In genomic region chr3:74768010-74768409, GRCh38 we compare ENCODE assay signal across 23 cellular contexts.
DNase-seq lines count a peak whose midpoint lies in the region; ATAC-seq, FAIRE-seq and TF ChIP-seq lines count a peak whose summit lies in the region.
"Had no signal": no experiment of that assay in that cellular context is flagged by ENCODE, and none has a peak within 500 bp of the region (broad histone marks: within the 10 kb centered on the region; RNA-seq: fewer than 3 reads in every experiment).

No MANE protein-coding gene starts in this region.

- no peak overlapping the region for H3K4me2 ChIP-seq in K562 (ENCODE audit: insufficient read depth, low read length)
- H3K4me2 ChIP-seq: BLaER1 had no signal

- in situ Hi-C loops in K562 (cut with MboI), result no loop called here

- no peak for TF ChIP-seq POLR2A in K562 (conservative IDR thresholded peaks at IDR 0.05)
- TF ChIP-seq POLR2A in uterus (IDR thresholded peaks at IDR 0.05), result no peak

- no peak overlapping the region for H2AFZ ChIP-seq in K562 (ENCODE audit: low read depth, low read length)
- H2AFZ ChIP-seq in neuron (ENCODE audit: low read depth, low read length), result peak overlapping the region; percentile 14

- H3K4me1 ChIP-seq in K562 (replicated peaks in 1 of 2; ENCODE audit: control insufficient read depth in 2 of 2, insufficient read depth in 2 of 2, low read length in 2 of 2) (no peaks in the 10 kb centered on the region), neuron (ENCODE audit: insufficient read depth, low read length) (peaks cover 5% of the 10 kb centered on the region), uterus (no peaks in the 10 kb centered on the region)
- H3K4me1 ChIP-seq: BE2C, BLaER1 had no signal

- H3K27me3 ChIP-seq in K562 (ENCODE audit: control insufficient read depth in 2 of 2, insufficient read depth in 2 of 2, low read length in 2 of 2) (no peaks in the 10 kb centered on the region), neuron (ENCODE audit: insufficient read depth, low read length) (no peaks in the 10 kb centered on the region), uterus (no peaks in the 10 kb centered on the region)
- H3K27me3 ChIP-seq: BE2C, BLaER1 had no signal

- no peak for TF ChIP-seq EP300 in K562 (IDR thresholded peaks at IDR 0.05; ENCODE audit: low read length)

- 0% methylated on average over 1 of the region's 1 CpG for WGBS in K562 (ENCODE audit: insufficient coverage, low coverage, missing lambda C conversion rate)

- intact Hi-C loops in K562 (cut with micrococcal nuclease) (no loop called here), uterus (cut with DNase I; ENCODE audit: low total_unique reads) (no loop called here)

- H3K4me3 ChIP-seq in K562 (no peak overlapping the region), neuron (ENCODE audit: low read length) (no peak overlapping the region), uterus (no peak overlapping the region)
- H3K4me3 ChIP-seq: BLaER1 had no signal

- TF ChIP-seq CTCF in K562 (IDR thresholded peaks at IDR 0.05 in 2 of 3, conservative IDR thresholded peaks at IDR 0.05 in 1 of 3; ENCODE audit: insufficient read depth in 2 of 3, low read depth in 1 of 3, low read length in 3 of 3) (no peak), uterus (IDR thresholded peaks at IDR 0.05) (no peak)

- POLR2A ChIA-PET in K562 (lab: Yijun Ruan, JAX), result no interaction called here

- CTCF ChIA-PET in K562 (lab: Yijun Ruan, JAX; ENCODE audit: low intra/inter-chr PET ratio), result no interaction called here

- no peak for DNase-seq in K562 (ENCODE audit: extremely low read depth in 1 of 4, low spot score in 3 of 4)
- DNase-seq in uterus, result no peak
- no peak for DNase-seq in putamen (ENCODE audit: low spot score)
- no peak for DNase-seq in SW 1271 (lab: John Stamatoyannopoulos, UW)
- DNase-seq: 8988T; ACHN; BE2C; CD4-positive, alpha-beta memory T cell; CD4-positive, CD25-positive, alpha-beta regulatory T cell; CD8-positive, alpha-beta memory T cell; COR-L47; DMS 273 treated with DMSO at 0.1 percent for 48 hours; DMS153; DMS53; DMS79; DND-41; EL; GDM1 had no signal

- no peak for FAIRE-seq in K562 (lab: Jason Lieb, UNC)
- FAIRE-seq: A204.1, GM12891, GM19239 had no signal

- no peaks in the 10 kb centered on the region for H3K36me3 ChIP-seq in K562 (ENCODE audit: control insufficient read depth, insufficient read depth, low read length)
- H3K36me3 ChIP-seq in neuron (ENCODE audit: insufficient read depth, low read length), result no peaks in the 10 kb centered on the region
- no peaks in the 10 kb centered on the region for H3K36me3 ChIP-seq in uterus
- H3K36me3 ChIP-seq: BE2C, BLaER1 had no signal

- no peak overlapping the region for H3K27ac ChIP-seq in K562 (ENCODE audit: extremely low read depth, low read depth, low read length)
- no peak overlapping the region for H3K27ac ChIP-seq in uterus
- H3K27ac ChIP-seq: BLaER1 had no signal

- H3K9me1 ChIP-seq in K562 (ENCODE audit: control insufficient read depth, insufficient read depth, low read length), result no peaks in the 10 kb centered on the region

- ATAC-seq in K562, result no peak

- no peaks in the 10 kb centered on the region for H3K79me2 ChIP-seq in K562 (ENCODE audit: control insufficient read depth, insufficient read depth, low read length)

- no peaks in the 10 kb centered on the region for H3K9me3 ChIP-seq in K562 (replicated peaks; ENCODE audit: control insufficient read depth, insufficient read depth, low read depth, low read length)
- no peaks in the 10 kb centered on the region for H3K9me3 ChIP-seq in neuron (ENCODE audit: low read length)
- no peaks in the 10 kb centered on the region for H3K9me3 ChIP-seq in uterus
- H3K9me3 ChIP-seq: BE2C, BLaER1 had no signal

- H3K9ac ChIP-seq in K562 (ENCODE audit: insufficient read depth in 1 of 2, low read depth in 2 of 2, low read length in 2 of 2), result no peak overlapping the region
- H3K9ac ChIP-seq: BLaER1 had no signal

- no peak for TF ChIP-seq RAD21 in K562 (CRISPR knock-in tag; conservative IDR thresholded peaks at IDR 0.05 in 1 of 2, IDR thresholded peaks at IDR 0.05 in 1 of 2)

- H4K20me1 ChIP-seq in K562 (replicated peaks; ENCODE audit: control insufficient read depth, insufficient read depth, low read length), result no peaks in the 10 kb centered on the region
- H4K20me1 ChIP-seq: BLaER1 had no signal

- BruUV-seq in K562 (replicated peaks; lab: Mats Ljungman, UMichigan), result no TSS peak

TF ChIP-seq in K562, 482 proteins besides CTCF, POLR2A, EP300 and RAD21:
- TF ChIP-seq ZBTB40 (IDR thresholded peaks at IDR 0.05) (peak; percentile 52; the same call in 1 of the 2 replicates), ZBTB40 (CRISPR knock-in tag; IDR thresholded peaks at IDR 0.05) (no peak), ZNF785 (CRISPR knock-in tag; IDR thresholded peaks at IDR 0.05) (no peak)
